8 cellular contexts compared by ENCODE assay signal in genomic region chr2:86337235-86338099, GRCh38. TPM values are rescaled to one million over a fixed set of nuclear protein-coding genes. Genes with fewer than 3 reads are reported as not detected.
DNase-seq lines count a peak whose midpoint lies in the region; TF ChIP-seq lines count a peak whose summit lies in the region.

Gene REEP1 (minus strand): TSS chr2:86337626. CDS start chr2:86337510, 116 bp downstream.

- H3K27me3 ChIP-seq in GM06990 (replicated peaks; ENCODE audit: control insufficient read depth, insufficient read depth, low read length) (no peaks in the 10 kb centered on the region; the same call in none of the 2 replicates), left ventricle myocardium inferior (ENCODE audit: low read depth) (peaks cover 54% of the 10 kb centered on the region)

- H3K36me3 ChIP-seq in GM06990 (ENCODE audit: control insufficient read depth, insufficient read depth, low read length) = no peaks in the 10 kb centered on the region
- H3K36me3 ChIP-seq in left ventricle myocardium inferior = no peaks in the 10 kb centered on the region

- H3K27ac Mint-ChIP-seq in activated naive CD4-positive, alpha-beta T cell treated with anti-CD3 and anti-CD28 coated beads, Interleukin-2, amount 50 U/mL, for 24 hours = no peak within 1 kb of the TSS
- peak within 1 kb of the TSS; percentile 92 for H3K27ac Mint-ChIP-seq in progenitor cell of endocrine pancreas

- intact Hi-C loops in left ventricle myocardium inferior (cut with micrococcal nuclease) = no loop called here

- H3K27ac ChIP-seq in left ventricle myocardium inferior (replicated peaks) = peak within 1 kb of the TSS; percentile 89

- peaks cover 6% of the 10 kb centered on the region for H3K36me3 Mint-ChIP-seq in activated naive CD4-positive, alpha-beta T cell treated with anti-CD3 and anti-CD28 coated beads, Interleukin-2, amount 50 U/mL, for 24 hours
- H3K36me3 Mint-ChIP-seq in progenitor cell of endocrine pancreas (ENCODE audit: insufficient read depth) = no peaks in the 10 kb centered on the region

- no peak for TF ChIP-seq CTCF in GM06990 (IDR thresholded peaks at IDR 0.05; ENCODE audit: insufficient read depth, low read length, poor library complexity, severe bottlenecking)
- TF ChIP-seq CTCF in LNCaP clone FGC (IDR thresholded peaks at IDR 0.05; ENCODE audit: control insufficient read depth, extremely low read depth, insufficient read depth) = no peak
- TF ChIP-seq CTCF in left ventricle myocardium inferior (IDR thresholded peaks at IDR 0.05; ENCODE audit: borderline replicate concordance) = no peak
- TF ChIP-seq CTCF in progenitor cell of endocrine pancreas (IDR thresholded peaks at IDR 0.05; ENCODE audit: unreplicated experiment) = no peak

- DNase-seq in GM06990 (ENCODE audit: extremely low read depth, insufficient read length) (peak; percentile 15), LNCaP clone FGC (ENCODE audit: low read depth) (no peak), left ventricle myocardium inferior (peak; percentile 40), progenitor cell of endocrine pancreas (ENCODE audit: low spot score, unreplicated experiment) (peak; percentile 34), DMS114 treated with DMSO at 0.1 percent for 48 hours (lab: John Stamatoyannopoulos, UW; ENCODE audit: unreplicated experiment) (no peak), SKM-1 (lab: John Stamatoyannopoulos, UW; ENCODE audit: unreplicated experiment) (no peak), COLO829 (ENCODE audit: low spot score) (no peak)

- peak within 1 kb of the TSS; percentile 84 for H3K4me3 Mint-ChIP-seq in activated naive CD4-positive, alpha-beta T cell treated with anti-CD3 and anti-CD28 coated beads, Interleukin-2, amount 50 U/mL, for 24 hours
- H3K4me3 Mint-ChIP-seq in progenitor cell of endocrine pancreas (ENCODE audit: low read depth) = peak within 1 kb of the TSS; percentile 89

- peak within 1 kb of the TSS; percentile 35 for H3K4me3 ChIP-seq in GM06990 (replicated peaks; ENCODE audit: low read depth, low read length)
- H3K4me3 ChIP-seq in LNCaP clone FGC (ENCODE audit: low read depth, low read length) = peak within 1 kb of the TSS; percentile 38
- H3K4me3 ChIP-seq in left ventricle myocardium inferior = peak within 1 kb of the TSS; percentile 76

- H3K27me3 Mint-ChIP-seq in activated naive CD4-positive, alpha-beta T cell treated with anti-CD3 and anti-CD28 coated beads, Interleukin-2, amount 50 U/mL, for 24 hours = peaks cover 49% of the 10 kb centered on the region
- peaks cover 71% of the 10 kb centered on the region for H3K27me3 Mint-ChIP-seq in progenitor cell of endocrine pancreas

- peaks cover 18% of the 10 kb centered on the region for H3K9me3 ChIP-seq in left ventricle myocardium inferior (replicated peaks)

- H3K9me3 Mint-ChIP-seq in activated naive CD4-positive, alpha-beta T cell treated with anti-CD3 and anti-CD28 coated beads, Interleukin-2, amount 50 U/mL, for 24 hours = peaks cover 15% of the 10 kb centered on the region
- H3K9me3 Mint-ChIP-seq in progenitor cell of endocrine pancreas (ENCODE audit: low read depth) = peaks cover 7% of the 10 kb centered on the region

- H3K4me1 ChIP-seq in left ventricle myocardium inferior = peaks cover 30% of the 10 kb centered on the region

- H3K4me1 Mint-ChIP-seq in activated naive CD4-positive, alpha-beta T cell treated with anti-CD3 and anti-CD28 coated beads, Interleukin-2, amount 50 U/mL, for 24 hours = peaks cover 16% of the 10 kb centered on the region
- H3K4me1 Mint-ChIP-seq in progenitor cell of endocrine pancreas (ENCODE audit: low read depth) = peaks cover 11% of the 10 kb centered on the region

RNA-seq across cellular contexts. Expression of gene REEP1, which starts in this region (rescaled TPM):
- total RNA-seq in left ventricle myocardium inferior (30.2 TPM), progenitor cell of endocrine pancreas (12.0 and 14.2 TPM in 2 replicates)

Comparison
In these comparisons a context has a peak if more than half of its experiments do, and no peak if none do; other contexts are left out.
1. DNase-seq: peak in GM06990 (single experiment), left ventricle myocardium inferior (single experiment) and progenitor cell of endocrine pancreas (single experiment); none in LNCaP clone FGC (single experiment), DMS114 treated with DMSO at 0.1 percent for 48 hours (single experiment), SKM-1 (single experiment) and COLO829 (single experiment).
2. Peak in every context shown above with its lines, with median percentiles within 50 percentile points of each other: H3K4me3 ChIP-seq.